Comparison of ENCODE assay signal across 1 cellular context in the genomic region with DNA sequence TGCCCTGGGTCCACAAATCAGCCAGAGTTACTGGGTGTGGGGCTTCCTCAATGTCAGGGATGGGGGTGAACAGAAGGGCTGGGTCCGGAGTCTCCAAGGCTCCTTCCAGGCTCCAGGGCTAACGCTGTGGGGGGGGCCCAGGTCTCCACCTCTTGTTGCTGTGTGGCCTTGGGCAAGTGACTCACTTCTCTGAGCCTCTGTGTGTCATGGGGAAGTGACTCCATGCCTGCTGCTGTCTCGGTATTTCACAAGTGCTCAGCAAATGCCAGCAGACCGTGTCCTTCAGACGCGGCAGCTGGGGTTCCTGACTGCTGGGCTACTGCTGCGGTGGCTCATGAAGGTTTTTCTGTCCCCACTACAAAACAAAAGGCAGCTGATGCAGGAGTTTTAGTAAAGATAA.
TF ChIP-seq lines count a peak whose summit lies in the region.

No MANE protein-coding gene starts in this region.

TF ChIP-seq in GM12878, 131 proteins besides CTCF, POLR2A, EP300 and RAD21:
- no peak for TF ChIP-seq MTA2 (IDR thresholded peaks at IDR 0.05; ENCODE audit: low read depth)
TF ChIP-seq in GM12878: peak in this region for 0.
